2 cellular contexts compared by ENCODE assay signal in genomic region chr2:187470698-187471097, GRCh38.
TF ChIP-seq lines count a peak whose summit lies in the region.

No MANE protein-coding gene starts in this region.

TF ChIP-seq in H1, 55 proteins besides CTCF, POLR2A, EP300 and RAD21:
- TF ChIP-seq EGR1 (IDR thresholded peaks at IDR 0.05; ENCODE audit: borderline replicate concordance, low read depth, low read length) (no peak), USF2 (IDR thresholded peaks at IDR 0.05; ENCODE audit: low read length) (no peak), ASH2L (IDR thresholded peaks at IDR 0.05; ENCODE audit: low read length) (no peak), RNF2 (IDR thresholded peaks at IDR 0.05; ENCODE audit: borderline replicate concordance, low read depth, low read length, missing control alignments, poor library complexity, severe bottlenecking) (no peak), ATF2 (IDR thresholded peaks at IDR 0.05; ENCODE audit: low read length) (no peak), MAFK (IDR thresholded peaks at IDR 0.05; ENCODE audit: low read depth, low read length) (no peak), EZH2 (IDR thresholded peaks at IDR 0.05; ENCODE audit: low read depth, low read length, severe bottlenecking) (no peak), GABPA (IDR thresholded peaks at IDR 0.05; ENCODE audit: borderline replicate concordance, insufficient read depth, low read length) (no peak), KDM4A (IDR thresholded peaks at IDR 0.05; ENCODE audit: low read depth, low read length, severe bottlenecking) (no peak), YY1 (IDR thresholded peaks at IDR 0.05; ENCODE audit: low read depth, low read length) (no peak), E2F6 (IDR thresholded peaks at IDR 0.05) (no peak), BACH1 (IDR thresholded peaks at IDR 0.05; ENCODE audit: low read length) (no peak)

TF ChIP-seq in HepG2, 621 proteins besides CTCF, POLR2A, EP300 and RAD21:
- TF ChIP-seq HNF4A (CRISPR knock-in tag; IDR thresholded peaks at IDR 0.05) (no peak), ZC3H13 (CRISPR knock-in tag; IDR thresholded peaks at IDR 0.05) (no peak), HOXD1 (CRISPR knock-in tag; IDR thresholded peaks at IDR 0.05) (no peak), ZNF296 (CRISPR knock-in tag; conservative IDR thresholded peaks at IDR 0.05) (no peak), FOSL1 (CRISPR knock-in tag; IDR thresholded peaks at IDR 0.05; ENCODE audit: borderline replicate concordance) (no peak), ZNF33A (CRISPR knock-in tag; IDR thresholded peaks at IDR 0.05; ENCODE audit: borderline replicate concordance) (no peak), RBM22 (optimal IDR thresholded peaks at IDR 0.05; ENCODE audit: low read length) (peak; percentile 81), CENPT (CRISPR knock-in tag; IDR thresholded peaks at IDR 0.05; ENCODE audit: low read depth) (no peak), TBP (CRISPR knock-in tag; IDR thresholded peaks at IDR 0.05) (no peak), ZNF33B (CRISPR knock-in tag; IDR thresholded peaks at IDR 0.05) (no peak), NCOA2 (CRISPR knock-in tag; IDR thresholded peaks at IDR 0.05) (0 out of 2 replicates have a peak, but pooled peaks have one; percentile 5), RFX3 (CRISPR knock-in tag; IDR thresholded peaks at IDR 0.05) (no peak), FOXA3 (CRISPR knock-in tag; IDR thresholded peaks at IDR 0.05) (no peak)
